In the genomic region with DNA sequence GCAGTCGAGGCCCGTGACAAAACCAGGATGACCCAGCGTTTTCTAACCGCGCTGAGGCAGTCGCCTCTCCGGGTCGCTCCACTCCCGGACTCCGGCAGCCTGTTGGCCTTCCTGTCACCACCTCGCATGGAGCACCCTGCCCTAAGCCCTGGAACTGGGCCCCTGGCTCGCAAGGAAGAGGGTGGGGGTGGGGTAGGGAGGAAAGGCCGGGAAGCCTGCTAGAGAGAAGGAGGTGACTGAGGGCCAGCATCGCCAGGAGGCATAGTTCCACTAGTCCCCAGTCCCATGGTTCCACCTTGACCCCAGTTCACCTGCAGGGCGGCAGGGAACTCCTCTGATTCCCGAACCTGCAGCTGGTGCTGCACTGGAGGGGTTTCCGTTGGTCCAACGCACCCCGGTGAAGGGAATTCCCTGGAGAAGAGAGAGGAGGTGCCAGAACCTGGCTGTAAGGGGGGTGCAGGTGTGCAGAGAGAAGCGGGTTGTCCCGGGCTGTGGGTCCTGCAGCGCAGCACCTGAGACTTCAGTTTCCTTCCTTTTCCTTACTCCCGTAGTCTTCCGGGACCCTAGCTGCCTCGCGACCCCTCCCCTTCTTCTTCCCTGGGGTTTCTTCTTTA, we compare ENCODE assay signal across 21 cellular contexts. TPM values are rescaled to one million over a fixed set of nuclear protein-coding genes. Genes with fewer than 3 reads are reported as not detected.
"Had no signal": no experiment of that assay in that cellular context is flagged by ENCODE, and none has a peak within 500 bp of the region (broad histone marks: within the 10 kb centered on the region; RNA-seq: fewer than 3 reads in every experiment).

No MANE protein-coding gene starts in this region.

- H3K9me3 ChIP-seq: thyroid gland had no signal

- DNase-seq: activated CD4-positive, alpha-beta T cell treated with anti-CD3 and anti-CD28 coated beads, Interleukin-2, amount 50 U/mL, for 48 hours; activated naive CD8-positive, alpha-beta T cell treated with anti-CD3 and anti-CD28 coated beads, Interleukin-2, amount 10 ng/mL, durations not matched to agents 7 days and 5 days; activated T-cell treated with anti-CD3 and anti-CD28 coated beads for 4 hours; amygdala; erythroblast; foreskin melanocyte; hypothalamus; immature natural killer cell; kidney glomerular epithelial cell; left ventricle myocardium superior; naive thymus-derived CD4-positive, alpha-beta T cell; posterior cingulate gyrus; stimulated activated CD8-positive, alpha-beta memory T cell treated with anti-CD3 and anti-CD28 coated beads, Interleukin-4, amount 100 ng/mL, for 48 hours; stimulated activated naive CD4-positive, alpha-beta T cell treated with Interleukin-2 at 50 U/mL for 16 hours; thyroid gland; WERI-Rb-1 had no signal

- H3K27ac Mint-ChIP-seq: activated naive CD8-positive, alpha-beta T cell treated with anti-CD3 and anti-CD28 coated beads, Interleukin-2, amount 10 ng/mL, durations not matched to agents 7 days and 5 days; activated T-helper 1 cell treated with anti-CD3 and anti-CD28 coated beads, Interleukin-12 subunit alpha, Interleukin-12 subunit beta, Interleukin-2, Interleukin-4 antibody, amounts not matched to agents 30 ng/mL and 10 ng/mL and 1 ng/mL, durations not matched to agents 14 hours and 24 hours and 36 hours; immature natural killer cell had no signal

- H3K4me3 ChIP-seq: cardiac muscle cell, thyroid gland had no signal

- H3K36me3 Mint-ChIP-seq: activated naive CD8-positive, alpha-beta T cell treated with anti-CD3 and anti-CD28 coated beads, Interleukin-2, amount 10 ng/mL, durations not matched to agents 7 days and 5 days; immature natural killer cell had no signal

- ATAC-seq: left ventricle myocardium superior; naive thymus-derived CD4-positive, alpha-beta T cell had no signal

- H3K4me3 Mint-ChIP-seq: activated naive CD8-positive, alpha-beta T cell treated with anti-CD3 and anti-CD28 coated beads, Interleukin-2, amount 10 ng/mL, durations not matched to agents 7 days and 5 days; activated T-helper 1 cell treated with anti-CD3 and anti-CD28 coated beads, Interleukin-12 subunit alpha, Interleukin-12 subunit beta, Interleukin-2, Interleukin-4 antibody, amounts not matched to agents 30 ng/mL and 10 ng/mL and 1 ng/mL, durations not matched to agents 14 hours and 24 hours and 36 hours; immature natural killer cell; naive thymus-derived CD4-positive, alpha-beta T cell had no signal

- H3K27ac ChIP-seq: cardiac muscle cell, thyroid gland, WERI-Rb-1 had no signal

- H3K36me3 ChIP-seq: cardiac muscle cell, thyroid gland, WERI-Rb-1 had no signal

- H3K9me3 Mint-ChIP-seq: activated naive CD8-positive, alpha-beta T cell treated with anti-CD3 and anti-CD28 coated beads, Interleukin-2, amount 10 ng/mL, durations not matched to agents 7 days and 5 days; activated T-helper 1 cell treated with anti-CD3 and anti-CD28 coated beads, Interleukin-12 subunit alpha, Interleukin-12 subunit beta, Interleukin-2, Interleukin-4 antibody, amounts not matched to agents 30 ng/mL and 10 ng/mL and 1 ng/mL, durations not matched to agents 14 hours and 24 hours and 36 hours; immature natural killer cell had no signal

RNA-seq across cellular contexts. Expression of gene EN1, which starts 11.8 kb away (rescaled TPM):
- total RNA-seq: activated naive CD8-positive, alpha-beta T cell treated with anti-CD3 and anti-CD28 coated beads, Interleukin-2, amount 10 ng/mL, durations not matched to agents 7 days and 5 days; activated T-helper 1 cell treated with anti-CD3 and anti-CD28 coated beads, Interleukin-12 subunit alpha, Interleukin-12 subunit beta, Interleukin-2, Interleukin-4 antibody, amounts not matched to agents 30 ng/mL and 10 ng/mL and 1 ng/mL, durations not matched to agents 14 hours and 24 hours and 36 hours; cardiac muscle cell; left ventricle myocardium superior; mucosa of gallbladder; naive thymus-derived CD4-positive, alpha-beta T cell; renal cortical epithelial cell; T-helper 2 cell treated with Interferon-gamma antibody and Interleukin-4, amounts not matched to agents 100 ng/mL and 5 ng/mL, for 36 hours had no signal
- polyA plus RNA-seq: cardiac muscle cell; immature natural killer cell; naive thymus-derived CD4-positive, alpha-beta T cell had no signal
